Comparison of ENCODE assay signal across 16 cellular contexts in genomic region chr2:11102466-11102865, GRCh38.
"Had no signal": no experiment of that assay in that cellular context is flagged by ENCODE, and none has a peak within 500 bp of the region (broad histone marks: within the 10 kb centered on the region; RNA-seq: fewer than 3 reads in every experiment).

No MANE protein-coding gene starts in this region.

- H3K36me3 ChIP-seq: right atrium auricular region, sigmoid colon, stomach had no signal

- DNase-seq: effector memory CD4-positive, alpha-beta T cell; foreskin keratinocyte; hippocampal formation; kidney glomerular epithelial cell; mesendoderm; natural killer cell; posterior cingulate gyrus; sigmoid colon; small intestine; stimulated activated CD4-positive, alpha-beta T cell treated with anti-CD3 and anti-CD28 coated beads, Interleukin-12 subunit alpha, Interleukin-12 subunit beta, amount 100 ng/mL, for 4 hours; stimulated activated naive CD4-positive, alpha-beta T cell; stomach; substantia nigra; trophoblast cell had no signal

- H3K4me3 Mint-ChIP-seq: natural killer cell, neural crest cell had no signal

- H3K27ac ChIP-seq: foreskin keratinocyte, right atrium auricular region, sigmoid colon, stomach had no signal

- H3K9me3 Mint-ChIP-seq: natural killer cell, neural crest cell had no signal

- H3K4me1 ChIP-seq: foreskin keratinocyte, right atrium auricular region, sigmoid colon, stomach had no signal

- H3K9me3 ChIP-seq: right atrium auricular region, sigmoid colon, stomach had no signal

- H3K27me3 ChIP-seq: foreskin keratinocyte, right atrium auricular region had no signal

- H3K4me3 ChIP-seq: right atrium auricular region, sigmoid colon, stomach had no signal

- H3K4me1 Mint-ChIP-seq: natural killer cell, neural crest cell had no signal

- H3K36me3 Mint-ChIP-seq: natural killer cell had no signal

- ATAC-seq: foreskin keratinocyte, natural killer cell had no signal

- H3K27ac Mint-ChIP-seq: natural killer cell had no signal
